In the genomic region with DNA sequence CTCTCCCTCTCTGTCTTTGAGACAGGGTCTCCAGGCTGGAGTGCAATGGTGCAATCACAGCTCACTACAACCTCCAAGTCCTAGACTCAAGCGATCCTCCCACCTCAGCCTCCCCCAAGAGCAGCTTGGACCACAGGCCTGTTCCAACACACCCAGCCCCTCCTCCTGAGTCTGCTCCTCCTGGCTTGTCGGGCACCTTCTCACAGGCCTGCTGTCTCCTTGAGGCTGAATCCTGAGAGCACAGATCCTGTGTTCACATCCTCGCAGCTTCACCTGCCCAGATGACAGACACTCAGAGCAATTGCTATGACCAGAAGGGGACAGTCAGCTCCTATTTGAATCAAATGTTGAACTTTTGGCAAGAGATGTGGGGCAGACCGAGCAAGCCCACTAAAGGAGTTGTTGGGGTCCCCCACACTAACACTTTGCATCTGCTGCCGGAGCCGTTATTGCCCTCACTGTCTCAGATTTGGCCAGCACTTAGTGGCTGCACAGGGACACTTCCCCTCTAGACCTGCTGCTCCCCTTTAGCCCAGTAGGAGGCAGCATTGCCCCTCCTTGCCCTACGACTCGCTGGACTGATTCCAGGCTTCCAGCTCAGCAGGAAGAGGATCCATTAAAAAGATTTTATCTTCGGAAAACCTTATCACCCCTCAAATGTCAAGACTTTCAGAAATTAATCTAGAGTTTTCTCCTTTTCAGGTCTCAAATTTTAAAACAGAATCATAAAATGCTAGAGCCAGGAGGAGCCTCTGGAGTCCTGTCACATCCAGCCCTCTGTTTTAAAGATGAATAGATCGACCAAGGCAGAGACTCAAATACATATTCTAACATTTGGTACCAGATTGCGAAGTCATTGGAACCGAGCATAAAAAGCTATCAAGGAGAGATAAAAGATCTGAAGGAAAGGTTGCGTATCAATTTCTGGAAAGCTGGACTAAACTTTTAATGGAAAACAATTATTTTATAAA, we compare ENCODE assay signal across 8 cellular contexts.
DNase-seq lines count a peak whose midpoint lies in the region; ATAC-seq and TF ChIP-seq lines count a peak whose summit lies in the region.

No MANE protein-coding gene starts in this region.

- H3K9me3 ChIP-seq in Caco-2 (no peaks in the 10 kb centered on the region), SK-N-SH (no peaks in the 10 kb centered on the region)

- no peaks in the 10 kb centered on the region for H3K4me1 Mint-ChIP-seq in Caco-2 (ENCODE audit: low read depth, unreplicated experiment)
- no peaks in the 10 kb centered on the region for H3K4me1 Mint-ChIP-seq in activated naive CD8-positive, alpha-beta T cell treated with anti-CD3 and anti-CD28 coated beads, Interleukin-2, amount 50 U/mL, for 24 hours

- H3K9me3 Mint-ChIP-seq in Caco-2 (ENCODE audit: unreplicated experiment), result no peaks in the 10 kb centered on the region
- no peaks in the 10 kb centered on the region for H3K9me3 Mint-ChIP-seq in activated naive CD8-positive, alpha-beta T cell treated with anti-CD3 and anti-CD28 coated beads, Interleukin-2, amount 50 U/mL, for 24 hours

- H3K36me3 Mint-ChIP-seq in Caco-2 (ENCODE audit: insufficient read depth, unreplicated experiment), result no peaks in the 10 kb centered on the region
- no peaks in the 10 kb centered on the region for H3K36me3 Mint-ChIP-seq in activated naive CD8-positive, alpha-beta T cell treated with anti-CD3 and anti-CD28 coated beads, Interleukin-2, amount 50 U/mL, for 24 hours (ENCODE audit: low read depth)

- no peak overlapping the region for H3K4me3 Mint-ChIP-seq in Caco-2 (ENCODE audit: unreplicated experiment)
- no peak overlapping the region for H3K4me3 Mint-ChIP-seq in activated naive CD8-positive, alpha-beta T cell treated with anti-CD3 and anti-CD28 coated beads, Interleukin-2, amount 50 U/mL, for 24 hours

- 24% methylated on average over 13 of the region's 13 CpGs for WGBS in SK-N-SH (ENCODE audit: low lambda C conversion rate)

- POLR2A ChIA-PET in Caco-2 (lab: Charles Lee) (no interaction called here), SK-N-SH (lab: Yijun Ruan, JAX) (interaction anchor here (1.2 to 1.7 kb wide), 3 partner anchors 166 to 437 kb away, joined by 5 to 8 read pairs (median 5); no protein-coding TSS in a partner anchor)

- H2AFZ ChIP-seq in SK-N-SH (ENCODE audit: low read depth), result peak overlapping the region; percentile 58

- H3K4me1 ChIP-seq in Caco-2 (no peaks in the 10 kb centered on the region), SK-N-SH (ENCODE audit: control insufficient read depth in 1 of 2, insufficient read depth in 2 of 2, low read depth in 1 of 2, low read length in 1 of 2) (peaks cover 0 to 8% of the 10 kb centered on the region in 2 experiments; a peak in 2 of 4 replicates)

- BruUV-seq in Caco-2 (replicated peaks; lab: Mats Ljungman, UMichigan), result no TSS peak

- intact Hi-C loops in Caco-2 (cut with micrococcal nuclease; ENCODE audit: unreplicated experiment), result loop anchor here (2.0 to 10.0 kb wide), 3 partner anchors 171 to 437 kb away; no protein-coding TSS in a partner anchor
- intact Hi-C loops in cardiac septum (cut with DNase I), result loop anchor here (2.0 to 5.0 kb wide), 5 partner anchors 113 to 437 kb away; a partner anchor contains a TSS

- H3K79me2 ChIP-seq in SK-N-SH (ENCODE audit: insufficient read depth), result no peaks in the 10 kb centered on the region

- peak; percentile 84 for TF ChIP-seq CTCF in Caco-2 (IDR thresholded peaks at IDR 0.05; ENCODE audit: insufficient read depth in 1 of 2, low read depth in 1 of 2, low read length in 1 of 2, severe bottlenecking in 1 of 2, unreplicated experiment in 1 of 2)
- peak; percentile 96 for TF ChIP-seq CTCF in SK-N-SH (IDR thresholded peaks at IDR 0.05)

- peak overlapping the region in 1 of 2 experiments; percentile 47; a peak in 2 of 4 replicates for H3K27ac ChIP-seq in SK-N-SH (ENCODE audit: low read depth in 2 of 2, low read length in 1 of 2)

- H3K36me3 ChIP-seq in Caco-2 (ENCODE audit: control insufficient read depth, insufficient read depth, low read length) (no peaks in the 10 kb centered on the region), SK-N-SH (replicated peaks in 1 of 2; ENCODE audit: control insufficient read depth in 1 of 2, insufficient read depth in 2 of 2, low read length in 1 of 2) (no peaks in the 10 kb centered on the region)

- H3K9ac ChIP-seq in SK-N-SH, result no peak overlapping the region

- peak overlapping the region; percentile 41; the same call in 1 of the 2 replicates for H3K4me2 ChIP-seq in SK-N-SH

- no peaks in the 10 kb centered on the region; the same call in none of the 2 replicates for H3K27me3 ChIP-seq in Caco-2 (replicated peaks; ENCODE audit: control insufficient read depth, insufficient read depth, low read length)
- H3K27me3 ChIP-seq in SK-N-SH (ENCODE audit: insufficient read depth), result no peaks in the 10 kb centered on the region

- H3K9me2 ChIP-seq in SK-N-SH, result no peaks in the 10 kb centered on the region

- H3K4me3 ChIP-seq in Caco-2 (ENCODE audit: low read depth, low read length) (no peak overlapping the region), SK-N-SH (ENCODE audit: low read depth in 2 of 2, low read length in 1 of 2) (peak overlapping the region; percentile 27 to 46; a peak in 2 of 4 replicates)

- no peaks in the 10 kb centered on the region for H4K20me1 ChIP-seq in SK-N-SH (ENCODE audit: insufficient read depth)

- DNase-seq in Caco-2 (peak; percentile 49 to 74), Kasumi-1 (lab: John Stamatoyannopoulos, UW) (peak; percentile 89 to 94), SK-N-SH (peak; percentile 79), cardiac septum (ENCODE audit: low spot score) (peak; percentile 84), renal cortical epithelial cell (ENCODE audit: low read depth) (peak; percentile 43), mesenteric fat pad (ENCODE audit: low spot score) (no peak)
- DNase-seq in activated naive CD8-positive, alpha-beta T cell treated with anti-CD3 and anti-CD28 coated beads, Interleukin-2, amount 50 U/mL, for 24 hours, result peak; percentile 66

- TF ChIP-seq EP300 in SK-N-SH (IDR thresholded peaks at IDR 0.05; ENCODE audit: borderline replicate concordance in 1 of 2, low read depth in 1 of 2, low read length in 1 of 2), result peak in 1 of 2 experiments; percentile 49; a peak in 1 of 4 replicates

- H3K27ac Mint-ChIP-seq in Caco-2 (ENCODE audit: unreplicated experiment), result no peak overlapping the region
- no peak overlapping the region for H3K27ac Mint-ChIP-seq in activated naive CD8-positive, alpha-beta T cell treated with anti-CD3 and anti-CD28 coated beads, Interleukin-2, amount 50 U/mL, for 24 hours

- H3K27me3 Mint-ChIP-seq in Caco-2 (ENCODE audit: insufficient read depth, unreplicated experiment), result no peaks in the 10 kb centered on the region
- peaks cover 10% of the 10 kb centered on the region for H3K27me3 Mint-ChIP-seq in activated naive CD8-positive, alpha-beta T cell treated with anti-CD3 and anti-CD28 coated beads, Interleukin-2, amount 50 U/mL, for 24 hours

- TF ChIP-seq RAD21 in SK-N-SH (IDR thresholded peaks at IDR 0.05; ENCODE audit: low read length), result peak; percentile 98

- no peaks in the 10 kb centered on the region for H3F3A ChIP-seq in SK-N-SH (replicated peaks; ENCODE audit: insufficient read depth)

- ATAC-seq in GM19467 (IDR thresholded peaks at IDR 0.05; ENCODE audit: unreplicated experiment), result peak; percentile 74
- ATAC-seq in activated naive CD8-positive, alpha-beta T cell treated with anti-CD3 and anti-CD28 coated beads, Interleukin-2, amount 50 U/mL, for 24 hours, result no peak

- CTCF ChIA-PET in Caco-2 (lab: Charles Lee) (interaction anchor here (0.6 to 1.8 kb wide), 11 partner anchors 23 to 445 kb away, joined by 3 to 9 read pairs (median 3); no protein-coding TSS in a partner anchor), SK-N-SH (lab: Yijun Ruan, JAX) (interaction anchor here (0.6 to 4.3 kb wide), 83 partner anchors 8 to 1689 kb away, joined by 3 to 135 read pairs (median 4); a partner anchor contains a TSS)

TF ChIP-seq in SK-N-SH, 30 proteins besides CTCF, POLR2A, EP300 and RAD21 (continues in another document):
- TF ChIP-seq RFX5 (IDR thresholded peaks at IDR 0.05; ENCODE audit: low read length) (no peak), FOSL2 (IDR thresholded peaks at IDR 0.05; ENCODE audit: borderline replicate concordance, low read depth) (no peak), TAF1 (IDR thresholded peaks at IDR 0.05; ENCODE audit: borderline replicate concordance, low read depth, low read length) (no peak), RXRA (IDR thresholded peaks at IDR 0.05; ENCODE audit: borderline replicate concordance, low read depth) (no peak), EZH2phosphoT487 (IDR thresholded peaks at IDR 0.05; ENCODE audit: borderline replicate concordance, low read depth) (no peak), MXI1 (IDR thresholded peaks at IDR 0.05; ENCODE audit: low read depth, low read length) (0 out of 2 replicates have a peak, but pooled peaks have one; percentile 13), NRF1 (IDR thresholded peaks at IDR 0.05; ENCODE audit: low read depth, low read length) (no peak), FOXJ3 (CRISPR knock-in tag; IDR thresholded peaks at IDR 0.05) (no peak), YY1 (IDR thresholded peaks at IDR 0.05; ENCODE audit: low read depth) (peak; percentile 38; the same call in 1 of the 2 replicates)
- TF ChIP-seq, protein P1, sequence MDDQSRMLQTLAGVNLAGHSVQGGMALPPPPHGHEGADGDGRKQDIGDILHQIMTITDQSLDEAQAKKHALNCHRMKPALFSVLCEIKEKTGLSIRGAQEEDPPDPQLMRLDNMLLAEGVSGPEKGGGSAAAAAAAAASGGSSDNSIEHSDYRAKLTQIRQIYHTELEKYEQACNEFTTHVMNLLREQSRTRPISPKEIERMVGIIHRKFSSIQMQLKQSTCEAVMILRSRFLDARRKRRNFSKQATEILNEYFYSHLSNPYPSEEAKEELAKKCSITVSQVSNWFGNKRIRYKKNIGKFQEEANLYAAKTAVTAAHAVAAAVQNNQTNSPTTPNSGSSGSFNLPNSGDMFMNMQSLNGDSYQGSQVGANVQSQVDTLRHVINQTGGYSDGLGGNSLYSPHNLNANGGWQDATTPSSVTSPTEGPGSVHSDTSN (IDR thresholded peaks at IDR 0.05), result no peak
- TF ChIP-seq, protein P2, sequence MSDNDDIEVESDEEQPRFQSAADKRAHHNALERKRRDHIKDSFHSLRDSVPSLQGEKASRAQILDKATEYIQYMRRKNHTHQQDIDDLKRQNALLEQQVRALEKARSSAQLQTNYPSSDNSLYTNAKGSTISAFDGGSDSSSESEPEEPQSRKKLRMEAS (IDR thresholded peaks at IDR 0.05; ENCODE audit: low read depth), result no peak
- TF ChIP-seq, protein P3, sequence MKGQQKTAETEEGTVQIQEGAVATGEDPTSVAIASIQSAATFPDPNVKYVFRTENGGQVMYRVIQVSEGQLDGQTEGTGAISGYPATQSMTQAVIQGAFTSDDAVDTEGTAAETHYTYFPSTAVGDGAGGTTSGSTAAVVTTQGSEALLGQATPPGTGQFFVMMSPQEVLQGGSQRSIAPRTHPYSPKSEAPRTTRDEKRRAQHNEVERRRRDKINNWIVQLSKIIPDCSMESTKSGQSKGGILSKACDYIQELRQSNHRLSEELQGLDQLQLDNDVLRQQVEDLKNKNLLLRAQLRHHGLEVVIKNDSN (IDR thresholded peaks at IDR 0.05; ENCODE audit: borderline replicate concordance, low read depth), result no peak
